Comparison of ENCODE assay signal across 12 cellular contexts in genomic region chr16:7861891-7862585, GRCh38.
DNase-seq lines count a peak whose midpoint lies in the region; TF ChIP-seq lines count a peak whose summit lies in the region.
"Had no signal": no experiment of that assay in that cellular context is flagged by ENCODE, and none has a peak within 500 bp of the region (broad histone marks: within the 10 kb centered on the region; RNA-seq: fewer than 3 reads in every experiment).

No MANE protein-coding gene starts in this region.

- TF ChIP-seq CTCF in esophagus muscularis mucosa (IDR thresholded peaks at IDR 0.05), result no peak

- no peak for TF ChIP-seq POLR2A in esophagus muscularis mucosa (IDR thresholded peaks at IDR 0.05; ENCODE audit: low read depth)

- H3K36me3 ChIP-seq in esophagus muscularis mucosa, result no peaks in the 10 kb centered on the region

- H3K27me3 ChIP-seq in esophagus muscularis mucosa, result no peaks in the 10 kb centered on the region

- intact Hi-C loops in esophagus muscularis mucosa (cut with DNase I), result no loop called here

- DNase-seq in D341Med (ENCODE audit: low spot score) (peak; percentile 55), NCI-H82 treated with DMSO at 0.1 percent for 48 hours (lab: John Stamatoyannopoulos, UW; ENCODE audit: unreplicated experiment) (peak; percentile 44), esophagus muscularis mucosa (ENCODE audit: extremely low spot score) (peak; percentile 78), NCI-H1048 (lab: John Stamatoyannopoulos, UW) (no peak), A172 (ENCODE audit: low spot score) (no peak), NOMO-1 treated with DMSO at 0.1 percent for 48 hours (lab: John Stamatoyannopoulos, UW; ENCODE audit: unreplicated experiment) (no peak)
- DNase-seq in effector CD8-positive, alpha-beta T cell (lab: John Stamatoyannopoulos, UW), result no peak
- DNase-seq: CD8-positive, alpha-beta T cell; COR-L47; IMR-90; KBM-7 had no signal

- H3K4me3 ChIP-seq in esophagus muscularis mucosa, result no peak overlapping the region

- TF ChIP-seq EP300 in esophagus muscularis mucosa (IDR thresholded peaks at IDR 0.05), result no peak

- peaks cover 0 to 4% (median 0%) of the 10 kb centered on the region in 4 donors for H3K9me3 ChIP-seq in esophagus muscularis mucosa

- H3K27ac ChIP-seq in esophagus muscularis mucosa (replicated peaks in 1 of 4), result no peak overlapping the region
- H3K27ac ChIP-seq: HL-60 had no signal

- whole genome bisulfite sequencing in esophagus muscularis mucosa, result 80% methylated on average over 3 of the region's 3 CpGs

- H3K4me1 ChIP-seq in esophagus muscularis mucosa, result no peaks in the 10 kb centered on the region

Comparison
In these comparisons a context has a peak if more than half of its experiments do, and no peak if none do; other contexts are left out.
1. DNase-seq: peak in D341Med (single experiment), NCI-H82 treated with DMSO at 0.1 percent for 48 hours (single experiment) and esophagus muscularis mucosa (single experiment); none in effector CD8-positive, alpha-beta T cell (single experiment), NCI-H1048 (single experiment), A172 (single experiment) and NOMO-1 treated with DMSO at 0.1 percent for 48 hours (single experiment).